In the genomic region with DNA sequence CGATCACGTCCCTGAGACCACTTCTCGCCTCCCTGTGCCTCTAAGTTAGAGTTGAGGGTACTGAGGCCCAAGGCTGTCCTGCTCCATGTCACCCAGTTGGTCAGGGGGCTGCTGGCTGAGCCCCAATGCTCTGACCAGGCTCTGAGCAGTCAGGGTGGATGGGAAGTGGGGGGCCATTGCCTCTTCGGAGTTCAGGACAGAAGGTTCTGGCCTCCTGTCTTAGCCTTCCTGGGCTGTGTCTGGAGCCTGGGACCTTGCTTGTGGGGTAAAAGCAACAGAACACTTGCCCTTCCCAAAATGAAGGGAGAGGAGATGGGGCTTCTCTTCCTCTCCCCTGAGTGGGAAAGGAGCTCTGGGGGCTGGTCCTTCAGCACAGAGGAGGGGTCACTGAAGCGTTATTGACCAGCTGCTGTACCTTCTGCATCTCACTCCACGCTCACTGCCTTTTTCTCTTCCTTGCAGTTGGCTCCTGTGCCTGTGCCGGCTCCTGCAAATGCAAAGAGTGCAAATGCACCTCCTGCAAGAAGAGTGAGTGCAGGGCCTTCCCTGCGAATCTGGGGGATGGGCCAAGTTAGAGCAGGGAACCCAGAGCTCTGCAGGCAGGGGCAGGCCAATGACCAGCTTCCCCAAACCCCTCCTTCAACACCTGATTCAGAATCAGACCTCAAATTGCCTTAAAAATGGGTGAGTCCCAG, we compare ENCODE assay signal across 8 cellular contexts. TPM values are rescaled to one million over a fixed set of nuclear protein-coding genes. Genes with fewer than 3 reads are reported as not detected.
A peak's percentile ranks its signal among the peaks of the same experiment; 100 is the strongest.
DNase-seq lines count a peak whose midpoint lies in the region; ATAC-seq and TF ChIP-seq lines count a peak whose summit lies in the region.

No MANE protein-coding gene starts in this region.

- H2AFZ ChIP-seq in trophoblast cell (ENCODE audit: insufficient read depth, low read length, poor library complexity), result peak overlapping the region; percentile 63

- H3K36me3 ChIP-seq in RWPE2 (ENCODE audit: low read depth), result peaks cover 36% of the 10 kb centered on the region
- no peaks in the 10 kb centered on the region for H3K36me3 ChIP-seq in trophoblast cell (ENCODE audit: control insufficient read depth in 1 of 2, insufficient read depth in 2 of 2, low read length in 2 of 2)

- H3K4me3 ChIP-seq in RWPE2 (ENCODE audit: severe bottlenecking) (peak overlapping the region; percentile 45), trophoblast cell (ENCODE audit: low read depth, low read length) (peak overlapping the region; percentile 67)

- H3K14ac ChIP-seq in trophoblast cell (ENCODE audit: low read length), result peak overlapping the region; percentile 72

- DNase-seq in activated naive CD4-positive, alpha-beta T cell treated with Interleukin-2 at 50 U/mL for 16 hours, result peak; percentile 20
- no peak for DNase-seq in activated naive CD4-positive, alpha-beta T cell (lab: John Stamatoyannopoulos, UW)
- no peak for DNase-seq in RWPE2 (ENCODE audit: low spot score)
- no peak for DNase-seq in epithelial cell of prostate (ENCODE audit: low read depth, low spot score)
- DNase-seq in trophoblast cell, result no peak
- no peak for DNase-seq in NCI-H748 treated with DMSO at 0.1 percent for 48 hours (lab: John Stamatoyannopoulos, UW)
- no peak for DNase-seq in T-helper 9 cell

- ATAC-seq in RWPE2 (ENCODE audit: low read depth) (no peak), GM19328 (IDR thresholded peaks at IDR 0.05; ENCODE audit: unreplicated experiment) (no peak)

- peaks cover 12% of the 10 kb centered on the region for H3K4me1 ChIP-seq in RWPE2 (ENCODE audit: insufficient read depth, poor library complexity, severe bottlenecking)
- H3K4me1 ChIP-seq in trophoblast cell (ENCODE audit: control insufficient read depth in 1 of 2, insufficient read depth in 2 of 2, low read length in 2 of 2), result peaks cover 4 to 10% of the 10 kb centered on the region in 2 experiments

- no CpG with 5 or more reads among the region's 8 CpGs for WGBS in trophoblast cell (ENCODE audit: extremely low coverage, insufficient coverage, insufficient read length)

- no peak overlapping the region for H2BK12ac ChIP-seq in trophoblast cell (ENCODE audit: low read length)

- H2BK5ac ChIP-seq in trophoblast cell (ENCODE audit: low read depth, low read length, poor library complexity), result no peak overlapping the region

- H3K27me3 ChIP-seq in RWPE2 (ENCODE audit: insufficient read depth, poor library complexity, severe bottlenecking), result no peaks in the 10 kb centered on the region
- H3K27me3 ChIP-seq in trophoblast cell (ENCODE audit: insufficient read depth, low read length), result no peaks in the 10 kb centered on the region

- H3K4ac ChIP-seq in trophoblast cell (ENCODE audit: low read depth, low read length), result no peak overlapping the region

- no peak for TF ChIP-seq CTCF in RWPE2 (IDR thresholded peaks at IDR 0.05; ENCODE audit: poor library complexity, severe bottlenecking)

- no peak overlapping the region for H3K23ac ChIP-seq in trophoblast cell (ENCODE audit: low read length)

- H3K79me1 ChIP-seq in trophoblast cell (ENCODE audit: low read length), result peaks cover 8% of the 10 kb centered on the region

- H3K9ac ChIP-seq in trophoblast cell (ENCODE audit: low read length), result peak overlapping the region; percentile 77

- H4K8ac ChIP-seq in trophoblast cell (ENCODE audit: low read depth, low read length), result peak overlapping the region; percentile 1

- peak overlapping the region; percentile 16 for H4K91ac ChIP-seq in trophoblast cell (ENCODE audit: low read depth, low read length)

- peaks cover 1% of the 10 kb centered on the region for H3K79me2 ChIP-seq in trophoblast cell (ENCODE audit: control insufficient read depth, insufficient read depth, low read length, poor library complexity)

- H3K18ac ChIP-seq in trophoblast cell (ENCODE audit: low read length), result no peak overlapping the region

- no peak overlapping the region for H2BK120ac ChIP-seq in trophoblast cell (ENCODE audit: insufficient read depth, low read length, poor library complexity)

- peak overlapping the region; percentile 87 for H3K4me2 ChIP-seq in trophoblast cell (ENCODE audit: low read length)

- no peak overlapping the region for H4K12ac ChIP-seq in trophoblast cell (ENCODE audit: low read depth, low read length)

- H2AK5ac ChIP-seq in trophoblast cell (ENCODE audit: low read length), result no peak overlapping the region

- no peaks in the 10 kb centered on the region for H3K9me3 ChIP-seq in RWPE2 (ENCODE audit: severe bottlenecking)
- peaks cover 1% of the 10 kb centered on the region for H3K9me3 ChIP-seq in trophoblast cell (ENCODE audit: insufficient read depth, low read depth, low read length)

- H3K27ac ChIP-seq in RWPE2 (ENCODE audit: poor library complexity, severe bottlenecking), result peak overlapping the region; percentile 75
- H3K27ac ChIP-seq in epithelial cell of prostate, result peak overlapping the region; percentile 63
- H3K27ac ChIP-seq in trophoblast cell (ENCODE audit: low read depth, low read length), result no peak overlapping the region

RNA-seq across cellular contexts. Expression of gene MT1X, which starts 0.6 kb away (rescaled TPM):
- 105 and 126 TPM in 2 replicates for polyA plus RNA-seq in trophoblast cell (2013)

RNA-seq across cellular contexts. Expression of gene MT1H, which starts 13.2 kb away (rescaled TPM):
- 44.8 and 60.4 TPM in 2 replicates for polyA plus RNA-seq in trophoblast cell (2013)

RNA-seq across cellular contexts. Expression of gene MT1G, which starts 15.0 kb away (rescaled TPM):
- 176 and 215 TPM in 2 replicates for polyA plus RNA-seq in trophoblast cell (2013)

RNA-seq across cellular contexts. Expression of gene MT1F, which starts 25.1 kb away (rescaled TPM):
- polyA plus RNA-seq in trophoblast cell (2013), result 61.2 and 70.5 TPM in 2 replicates

RNA-seq across cellular contexts. Expression of gene MT1B, which starts 31.2 kb away (rescaled TPM):
- not detected in 2 replicates for polyA plus RNA-seq in trophoblast cell (2013)
